8 cellular contexts compared by ENCODE assay signal in genomic region chr17:39928868-39929651, GRCh38. TPM values are rescaled to one million over a fixed set of nuclear protein-coding genes. Genes with fewer than 3 reads are reported as not detected.
DNase-seq lines count a peak whose midpoint lies in the region; ATAC-seq and TF ChIP-seq lines count a peak whose summit lies in the region.

No MANE protein-coding gene starts in this region.

- no peak for TF ChIP-seq CTCF in body of pancreas (IDR thresholded peaks at IDR 0.05)
- TF ChIP-seq CTCF in mesothelial cell of epicardium (IDR thresholded peaks at IDR 0.05; ENCODE audit: unreplicated experiment) = no peak

- H3K4me3 Mint-ChIP-seq in mesothelial cell of epicardium = peak overlapping the region; percentile 82

- peak; percentile 38 for DNase-seq in COLO829 (ENCODE audit: low spot score)
- peak; percentile 94 for DNase-seq in M059J (ENCODE audit: low read depth)
- peak in 1 of 4 donors; percentile 18 for DNase-seq in body of pancreas
- no peak for DNase-seq in mesothelial cell of epicardium (ENCODE audit: low spot score in 2 of 2, unreplicated experiment in 2 of 2)
- no peak for DNase-seq in DMS79 treated with DMSO at 0.1 percent for 48 hours (lab: John Stamatoyannopoulos, UW)
- no peak for DNase-seq in NCI-H2081 (lab: John Stamatoyannopoulos, UW)

- no peaks in the 10 kb centered on the region for H3K36me3 ChIP-seq in body of pancreas (replicated peaks in 1 of 2; ENCODE audit: insufficient read depth in 1 of 2, low read depth in 2 of 2)

- peaks cover 3% of the 10 kb centered on the region for H3K36me3 Mint-ChIP-seq in mesothelial cell of epicardium

- H3K9me3 ChIP-seq in body of pancreas = no peaks in the 10 kb centered on the region

- peaks cover 43% of the 10 kb centered on the region for H3K4me1 ChIP-seq in body of pancreas

- H3K4me1 Mint-ChIP-seq in mesothelial cell of epicardium = peaks cover 43% of the 10 kb centered on the region

- peak overlapping the region; percentile 83 to 96 (median 94) for H3K27ac ChIP-seq in body of pancreas

- intact Hi-C loops in body of pancreas (cut with DNase I) = no loop called here

- H3K9me3 Mint-ChIP-seq in mesothelial cell of epicardium = no peaks in the 10 kb centered on the region

- no peaks in the 10 kb centered on the region for H3K27me3 Mint-ChIP-seq in mesothelial cell of epicardium (ENCODE audit: low read depth)

- ATAC-seq in body of pancreas = no peak
- ATAC-seq in HG03442 (IDR thresholded peaks at IDR 0.05; ENCODE audit: unreplicated experiment) = no peak
- no peak for ATAC-seq in GM21367 (IDR thresholded peaks at IDR 0.05; ENCODE audit: unreplicated experiment)

- WGBS in body of pancreas, 2 donors = 52 to 55% methylated on average over 8 of the region's 8 CpGs

- TF ChIP-seq POLR2A in body of pancreas (IDR thresholded peaks at IDR 0.05) = no peak

- peak overlapping the region; percentile 96 for H3K27ac Mint-ChIP-seq in mesothelial cell of epicardium

- H3K27me3 ChIP-seq in body of pancreas = no peaks in the 10 kb centered on the region

- no peak overlapping the region for H3K4me3 ChIP-seq in body of pancreas

RNA-seq across cellular contexts. Expression of gene LRRC3C, which starts 1.5 kb away (rescaled TPM):
- not detected in 2 replicates for total RNA-seq in M059J (2014; rRNA removed; shearing (Covaris generic))
- total RNA-seq in body of pancreas = not detected
- total RNA-seq in mesothelial cell of epicardium = not detected in 3 replicates

RNA-seq across cellular contexts. Expression of gene ORMDL3, which starts 1.7 kb away (rescaled TPM):
- total RNA-seq in M059J (2014; rRNA removed; shearing (Covaris generic)) = 28.9 and 42.7 TPM in 2 replicates
- total RNA-seq in body of pancreas (10 to 100 TPM; 65.6 to 91.0 TPM), mesothelial cell of epicardium (67.1 to 78.3 TPM (median 69.4 TPM) in 3 replicates)

RNA-seq across cellular contexts. Expression of gene GSDMB, which starts 10.6 kb away (rescaled TPM):
- 0.15 and 1.5 TPM in 2 replicates for total RNA-seq in M059J (2014; rRNA removed; shearing (Covaris generic))
- total RNA-seq in body of pancreas = 10 to 100 TPM; 16.3 to 18.5 TPM
- 26.8 to 31.7 TPM (median 28.1 TPM) in 3 replicates for total RNA-seq in mesothelial cell of epicardium

RNA-seq across cellular contexts. Expression of gene GSDMA, which starts 33.7 kb away (rescaled TPM):
- not detected in 2 replicates for total RNA-seq in M059J (2014; rRNA removed; shearing (Covaris generic))
- total RNA-seq in body of pancreas = 1 to 10 TPM in 1 of 2 donors, not detected in 1; 3.4 TPM
- total RNA-seq in mesothelial cell of epicardium = not detected in 3 replicates

RNA-seq across cellular contexts. Expression of gene PSMD3, which starts 51.5 kb away (rescaled TPM):
- 138 and 170 TPM in 2 replicates for total RNA-seq in M059J (2014; rRNA removed; shearing (Covaris generic))
- total RNA-seq in body of pancreas = 10 to 100 TPM; 39.6 to 40.2 TPM
- 107 to 111 TPM (median 110 TPM) in 3 replicates for total RNA-seq in mesothelial cell of epicardium

Comparison
In these comparisons a context has a peak if more than half of its experiments do, and no peak if none do; other contexts are left out.
1. DNase-seq: peak in COLO829 (single experiment) and M059J (single experiment); none in mesothelial cell of epicardium (0 of 2), DMS79 treated with DMSO at 0.1 percent for 48 hours (single experiment) and NCI-H2081 (0 of 2).